ENCODE assay signal across 1 cellular context in genomic region chr1:172398193-172398592, GRCh38.
TF ChIP-seq lines count a peak whose summit lies in the region.

No MANE protein-coding gene starts in this region.

TF ChIP-seq in WTC11, 78 proteins besides CTCF, POLR2A, EP300 and RAD21:
- no peak for TF ChIP-seq AR (CRISPR knock-in tag; IDR thresholded peaks at IDR 0.05)
- TF ChIP-seq IRF2 (CRISPR knock-in tag; IDR thresholded peaks at IDR 0.05; ENCODE audit: borderline replicate concordance, low read depth), result no peak
- TF ChIP-seq TP53 (CRISPR knock-in tag; IDR thresholded peaks at IDR 0.05), result no peak
- no peak for TF ChIP-seq ZNF121 (CRISPR knock-in tag; IDR thresholded peaks at IDR 0.05)
- no peak for TF ChIP-seq NFYB (CRISPR knock-in tag; conservative IDR thresholded peaks at IDR 0.05; ENCODE audit: low read depth)
- TF ChIP-seq ZNF512 (CRISPR knock-in tag; IDR thresholded peaks at IDR 0.05; ENCODE audit: borderline replicate concordance), result no peak
- no peak for TF ChIP-seq ZNF425 (CRISPR knock-in tag; conservative IDR thresholded peaks at IDR 0.05)
- no peak for TF ChIP-seq E2F4 (CRISPR knock-in tag; IDR thresholded peaks at IDR 0.05; ENCODE audit: borderline replicate concordance, low read depth)
